ENCODE assay signal across 10 cellular contexts in the genomic region with DNA sequence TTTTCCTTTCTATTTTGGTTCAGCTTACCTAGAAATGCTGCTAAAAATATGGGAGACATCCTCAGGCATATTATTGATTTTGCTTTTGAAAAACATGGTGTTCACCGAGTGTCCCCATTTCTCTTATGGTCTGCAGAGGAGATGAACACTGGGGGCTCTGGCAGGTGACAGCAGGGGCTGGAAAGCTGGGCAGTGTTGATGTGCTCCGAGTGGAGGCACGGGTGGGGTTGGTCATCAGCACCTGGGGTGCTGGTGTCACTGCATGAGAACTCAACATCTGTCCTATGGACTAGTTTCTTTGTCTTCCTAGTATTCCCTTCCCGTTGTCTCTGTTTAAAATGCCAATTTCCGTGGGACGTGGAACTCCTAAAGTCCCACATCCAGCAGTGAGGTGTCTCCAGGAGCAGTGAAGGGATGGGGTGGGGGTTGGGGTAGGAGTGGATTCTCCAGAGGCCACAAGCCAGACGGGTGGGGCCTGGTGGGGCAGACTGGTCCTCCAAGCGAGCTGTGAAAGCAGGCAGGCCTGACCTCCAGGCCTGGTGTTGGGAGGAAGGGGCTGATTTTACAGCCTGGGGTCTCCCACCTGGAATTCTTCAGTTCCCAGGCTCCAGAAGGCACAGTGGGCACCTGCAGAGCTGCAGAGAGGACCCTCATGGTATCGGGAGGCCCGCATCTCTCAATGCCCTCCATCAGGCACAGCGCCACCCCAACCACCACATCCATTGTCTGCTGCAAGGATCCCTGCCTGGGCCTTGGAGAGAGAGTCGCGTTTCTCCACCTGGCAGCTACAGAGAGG. TPM values are rescaled to one million over a fixed set of nuclear protein-coding genes. Genes with fewer than 3 reads are reported as not detected.
DNase-seq lines count a peak whose midpoint lies in the region; ATAC-seq and TF ChIP-seq lines count a peak whose summit lies in the region.
"Had no signal": no experiment of that assay in that cellular context is flagged by ENCODE, and none has a peak within 500 bp of the region (broad histone marks: within the 10 kb centered on the region; RNA-seq: fewer than 3 reads in every experiment).

No MANE protein-coding gene starts in this region.

- no peaks in the 10 kb centered on the region for H3K27me3 ChIP-seq in adipocyte (replicated peaks; ENCODE audit: control insufficient read depth, insufficient read depth, low read length)
- H3K27me3 ChIP-seq in tibial nerve, result no peaks in the 10 kb centered on the region
- no peaks in the 10 kb centered on the region for H3K27me3 ChIP-seq in brain microvascular endothelial cell (replicated peaks)

- peak overlapping the region; percentile 86 for H3K4me3 ChIP-seq in adipocyte (ENCODE audit: low read length)
- no peak overlapping the region for H3K4me3 ChIP-seq in mesodermal cell (ENCODE audit: extremely low read depth, insufficient read depth, low read length, poor library complexity, severe bottlenecking)
- H3K4me3 ChIP-seq in tibial nerve, result no peak overlapping the region
- no peak overlapping the region for H3K4me3 ChIP-seq in brain microvascular endothelial cell (ENCODE audit: low read depth, low read length)

- TF ChIP-seq POLR2A in tibial nerve (IDR thresholded peaks at IDR 0.05), result no peak

- peaks cover 26% of the 10 kb centered on the region for H3K4me1 ChIP-seq in adipocyte (ENCODE audit: control insufficient read depth, insufficient read depth, low read length)
- peaks cover 47% of the 10 kb centered on the region for H3K4me1 ChIP-seq in mesodermal cell (ENCODE audit: control insufficient read depth, insufficient read depth, low read length, poor library complexity, severe bottlenecking)
- peaks cover 0 to 50% (median 18%) of the 10 kb centered on the region in 4 donors for H3K4me1 ChIP-seq in tibial nerve

- in situ Hi-C loops in brain microvascular endothelial cell (cut with HindIII; ENCODE audit: low pct_ligation_motif_present, low sequenced_read_pairs), result no loop called here

- 85 to 87% methylated on average over 8 to 11 of the region's 13 CpGs for WGBS in mesodermal cell (ENCODE audit: insufficient coverage in 2 of 2), 2 experiments
- 77 to 84% methylated on average over 13 of the region's 13 CpGs for WGBS in tibial nerve, 2 donors

- no peak for TF ChIP-seq EP300 in tibial nerve (IDR thresholded peaks at IDR 0.05)

- DNase-seq in activated effector memory CD4-positive, alpha-beta T cell treated with anti-CD3 and anti-CD28 coated beads, Interleukin-2, amount 50 U/mL, for 16 hours, result peak; percentile 56
- DNase-seq in activated effector memory CD4-positive, alpha-beta T cell treated with Interleukin-2 at 50 U/mL for 16 hours, result no peak
- DNase-seq in adipocyte (ENCODE audit: low read depth) (no peak), tibial nerve (ENCODE audit: low spot score in 2 of 2) (no peak), brain microvascular endothelial cell (no peak)
- DNase-seq: midbrain, NCI-H187 had no signal

- H3K9ac ChIP-seq in adipocyte (ENCODE audit: low read length), result peak overlapping the region; percentile 97

- H3K36me3 ChIP-seq in adipocyte (ENCODE audit: control insufficient read depth, insufficient read depth, low read length, severe bottlenecking) (no peaks in the 10 kb centered on the region), mesodermal cell (ENCODE audit: control insufficient read depth, insufficient read depth, low read length) (peaks cover 8% of the 10 kb centered on the region), tibial nerve (peaks cover 0 to 22% (median 0%) of the 10 kb centered on the region in 3 donors), brain microvascular endothelial cell (replicated peaks) (no peaks in the 10 kb centered on the region)

- H3K9me3 ChIP-seq in adipocyte (ENCODE audit: control insufficient read depth, low read length) (no peaks in the 10 kb centered on the region), mesodermal cell (ENCODE audit: control insufficient read depth, low read length) (no peaks in the 10 kb centered on the region), tibial nerve (no peaks in the 10 kb centered on the region)

- H3K27ac ChIP-seq in mesodermal cell (ENCODE audit: low read depth, low read length, severe bottlenecking) (peak overlapping the region; percentile 72), tibial nerve (peak overlapping the region in 3 of 4 donors; percentile 98 to 99 (median 98)), brain microvascular endothelial cell (no peak overlapping the region)

- TF ChIP-seq CTCF in tibial nerve (IDR thresholded peaks at IDR 0.05) (no peak), brain microvascular endothelial cell (IDR thresholded peaks at IDR 0.05; ENCODE audit: low read depth, low read length, missing control alignments) (no peak)

- no peak for ATAC-seq in HG02938 (IDR thresholded peaks at IDR 0.05; ENCODE audit: unreplicated experiment)
- ATAC-seq in HG02571 (IDR thresholded peaks at IDR 0.05; ENCODE audit: unreplicated experiment), result no peak

RNA-seq across cellular contexts. Expression of a gene that starts 24.4 kb away (rescaled TPM):
- polyA plus RNA-seq in mesodermal cell (2013, experiment 1 of 2), result 15.7 TPM
- polyA plus RNA-seq in mesodermal cell (2013, experiment 2 of 2), result 12.0 TPM
- 10 to 100 TPM in 2 of 4 donors, 1 to 10 TPM in 2; 5.9 to 14.3 (median 11.6) TPM for total RNA-seq in tibial nerve

RNA-seq across cellular contexts. Expression of a gene that starts 35.0 kb away (rescaled TPM):
- 124 TPM for polyA plus RNA-seq in mesodermal cell (2013, experiment 1 of 2)
- 102 TPM for polyA plus RNA-seq in mesodermal cell (2013, experiment 2 of 2)
- 10 to 100 TPM; 65.8 to 70.2 (median 68.3) TPM for total RNA-seq in tibial nerve

RNA-seq across cellular contexts. Expression of a gene that starts 46.9 kb away (rescaled TPM):
- polyA plus RNA-seq in mesodermal cell (2013, experiment 1 of 2), result 3.3 TPM
- polyA plus RNA-seq in mesodermal cell (2013, experiment 2 of 2), result 2.5 TPM
- 10 to 100 TPM in 2 of 4 donors, 1 to 10 TPM in 2; 6.3 to 15.9 (median 10.4) TPM for total RNA-seq in tibial nerve
